1 cellular context compared by ENCODE assay signal in the genomic region with DNA sequence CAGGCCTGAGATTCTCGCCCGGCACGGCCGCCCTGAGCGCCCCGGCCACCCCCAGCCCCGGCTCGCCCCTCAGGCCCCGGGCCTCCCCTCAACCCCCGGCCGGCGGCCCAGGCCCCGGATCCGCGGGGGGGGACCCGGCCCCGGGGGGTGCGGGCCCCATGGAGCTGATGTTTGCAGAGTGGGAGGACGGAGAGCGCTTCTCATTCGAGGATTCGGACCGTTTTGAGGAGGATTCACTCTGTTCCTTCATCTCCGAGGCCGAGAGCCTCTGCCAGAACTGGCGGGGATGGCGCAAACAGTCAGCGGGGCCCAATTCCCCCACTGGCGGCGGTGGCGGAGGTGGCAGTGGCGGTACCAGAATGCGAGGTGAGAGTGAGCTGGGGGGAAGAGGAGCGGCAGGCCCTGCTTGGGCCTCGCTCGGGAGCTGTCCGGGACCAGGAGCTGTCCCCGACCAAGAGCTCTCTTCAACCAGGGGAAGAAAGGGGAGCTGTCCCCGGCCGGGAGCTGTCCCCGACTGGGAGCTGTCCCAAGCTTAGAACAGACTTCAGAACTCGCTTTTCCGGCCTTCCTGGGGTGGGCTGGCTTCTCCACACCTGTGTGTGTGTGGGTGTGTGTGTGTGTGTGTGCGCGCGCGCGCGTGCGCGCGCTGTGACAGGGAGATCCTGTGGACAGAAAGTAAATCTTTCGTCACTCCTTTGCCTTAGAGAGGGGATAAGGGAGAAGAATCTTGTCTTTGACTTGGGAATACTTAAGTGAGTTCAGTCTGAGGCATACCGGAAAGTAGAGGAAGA.
TF ChIP-seq lines count a peak whose summit lies in the region.

No MANE protein-coding gene starts in this region.

TF ChIP-seq in HEK293, 187 proteins besides CTCF, POLR2A, EP300 and RAD21 (continued from another document):
- TF ChIP-seq ZNF692 (tag by site-specific recombination; IDR thresholded peaks at IDR 0.05): peak; percentile 37; the same call in 1 of the 2 replicates
- no peak for TF ChIP-seq MYNN (tag by site-specific recombination; IDR thresholded peaks at IDR 0.05; ENCODE audit: borderline replicate concordance)
- 0 out of 2 replicates have a peak, but pooled peaks have one; percentile 11 for TF ChIP-seq ZNF677 (tag by site-specific recombination; IDR thresholded peaks at IDR 0.05)
- TF ChIP-seq, protein P1, sequence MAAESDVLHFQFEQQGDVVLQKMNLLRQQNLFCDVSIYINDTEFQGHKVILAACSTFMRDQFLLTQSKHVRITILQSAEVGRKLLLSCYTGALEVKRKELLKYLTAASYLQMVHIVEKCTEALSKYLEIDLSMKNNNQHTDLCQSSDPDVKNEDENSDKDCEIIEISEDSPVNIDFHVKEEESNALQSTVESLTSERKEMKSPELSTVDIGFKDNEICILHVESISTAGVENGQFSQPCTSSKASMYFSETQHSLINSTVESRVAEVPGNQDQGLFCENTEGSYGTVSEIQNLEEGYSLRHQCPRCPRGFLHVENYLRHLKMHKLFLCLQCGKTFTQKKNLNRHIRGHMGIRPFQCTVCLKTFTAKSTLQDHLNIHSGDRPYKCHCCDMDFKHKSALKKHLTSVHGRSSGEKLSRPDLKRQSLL (tag by site-specific recombination; IDR thresholded peaks at IDR 0.05): no peak
- peak; percentile 73 for TF ChIP-seq ZFHX2 (tag by site-specific recombination; conservative IDR thresholded peaks at IDR 0.05)
- TF ChIP-seq ZNF366 (tag by site-specific recombination; conservative IDR thresholded peaks at IDR 0.05): no peak
- peak; percentile 90 for TF ChIP-seq GLIS1 (tag by site-specific recombination; IDR thresholded peaks at IDR 0.05)
- peak; percentile 90 for TF ChIP-seq ZBTB26 (tag by site-specific recombination; optimal IDR thresholded peaks at IDR 0.05)
- no peak for TF ChIP-seq ZNF248 (tag by site-specific recombination; IDR thresholded peaks at IDR 0.05)
- TF ChIP-seq SP2 (tag by site-specific recombination; IDR thresholded peaks at IDR 0.05): 0 out of 2 replicates have a peak, but pooled peaks have one; percentile 11
- TF ChIP-seq ZNF629 (tag by site-specific recombination; IDR thresholded peaks at IDR 0.05): 0 out of 2 replicates have a peak, but pooled peaks have one; percentile 12
- no peak for TF ChIP-seq MEIS1 (CRISPR knock-in tag; IDR thresholded peaks at IDR 0.05; ENCODE audit: borderline replicate concordance)
- 0 out of 2 replicates have a peak, but pooled peaks have one; percentile 25 for TF ChIP-seq ZNF610 (tag by site-specific recombination; IDR thresholded peaks at IDR 0.05; ENCODE audit: borderline replicate concordance)
- TF ChIP-seq, protein P2, sequence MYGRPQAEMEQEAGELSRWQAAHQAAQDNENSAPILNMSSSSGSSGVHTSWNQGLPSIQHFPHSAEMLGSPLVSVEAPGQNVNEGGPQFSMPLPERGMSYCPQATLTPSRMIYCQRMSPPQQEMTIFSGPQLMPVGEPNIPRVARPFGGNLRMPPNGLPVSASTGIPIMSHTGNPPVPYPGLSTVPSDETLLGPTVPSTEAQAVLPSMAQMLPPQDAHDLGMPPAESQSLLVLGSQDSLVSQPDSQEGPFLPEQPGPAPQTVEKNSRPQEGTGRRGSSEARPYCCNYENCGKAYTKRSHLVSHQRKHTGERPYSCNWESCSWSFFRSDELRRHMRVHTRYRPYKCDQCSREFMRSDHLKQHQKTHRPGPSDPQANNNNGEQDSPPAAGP (tag by site-specific recombination; IDR thresholded peaks at IDR 0.05): 0 out of 2 replicates have a peak, but pooled peaks have one; percentile 7
- TF ChIP-seq, protein P3, sequence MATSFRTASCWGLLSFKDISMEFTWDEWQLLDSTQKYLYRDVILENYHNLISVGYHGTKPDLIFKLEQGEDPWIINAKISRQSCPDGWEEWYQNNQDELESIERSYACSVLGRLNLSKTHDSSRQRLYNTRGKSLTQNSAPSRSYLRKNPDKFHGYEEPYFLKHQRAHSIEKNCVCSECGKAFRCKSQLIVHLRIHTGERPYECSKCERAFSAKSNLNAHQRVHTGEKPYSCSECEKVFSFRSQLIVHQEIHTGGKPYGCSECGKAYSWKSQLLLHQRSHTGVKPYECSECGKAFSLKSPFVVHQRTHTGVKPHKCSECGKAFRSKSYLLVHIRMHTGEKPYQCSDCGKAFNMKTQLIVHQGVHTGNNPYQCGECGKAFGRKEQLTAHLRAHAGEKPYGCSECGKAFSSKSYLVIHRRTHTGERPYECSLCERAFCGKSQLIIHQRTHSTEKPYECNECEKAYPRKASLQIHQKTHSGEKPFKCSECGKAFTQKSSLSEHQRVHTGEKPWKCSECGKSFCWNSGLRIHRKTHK (tag by site-specific recombination; IDR thresholded peaks at IDR 0.05): no peak
- no peak for TF ChIP-seq ZNF335 (tag by site-specific recombination; conservative IDR thresholded peaks at IDR 0.05)
- peak; percentile 44 for TF ChIP-seq ZNF600 (tag by site-specific recombination; IDR thresholded peaks at IDR 0.05)
- TF ChIP-seq ZBTB20 (tag by site-specific recombination; IDR thresholded peaks at IDR 0.05): peak; percentile 55; the same call in 1 of the 2 replicates
- no peak for TF ChIP-seq ZNF768 (tag by site-specific recombination; IDR thresholded peaks at IDR 0.05)
- no peak for TF ChIP-seq ZNF530 (tag by site-specific recombination; IDR thresholded peaks at IDR 0.05; ENCODE audit: low read depth)
- TF ChIP-seq, protein P4, sequence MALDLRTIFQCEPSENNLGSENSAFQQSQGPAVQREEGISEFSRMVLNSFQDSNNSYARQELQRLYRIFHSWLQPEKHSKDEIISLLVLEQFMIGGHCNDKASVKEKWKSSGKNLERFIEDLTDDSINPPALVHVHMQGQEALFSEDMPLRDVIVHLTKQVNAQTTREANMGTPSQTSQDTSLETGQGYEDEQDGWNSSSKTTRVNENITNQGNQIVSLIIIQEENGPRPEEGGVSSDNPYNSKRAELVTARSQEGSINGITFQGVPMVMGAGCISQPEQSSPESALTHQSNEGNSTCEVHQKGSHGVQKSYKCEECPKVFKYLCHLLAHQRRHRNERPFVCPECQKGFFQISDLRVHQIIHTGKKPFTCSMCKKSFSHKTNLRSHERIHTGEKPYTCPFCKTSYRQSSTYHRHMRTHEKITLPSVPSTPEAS (tag by site-specific recombination; IDR thresholded peaks at IDR 0.05): peak; percentile 77
- no peak for TF ChIP-seq ZNF302 (tag by site-specific recombination; IDR thresholded peaks at IDR 0.05; ENCODE audit: low read depth)
- TF ChIP-seq ZNF626 (tag by site-specific recombination; IDR thresholded peaks at IDR 0.05): no peak
- no peak for TF ChIP-seq ZNF654 (tag by site-specific recombination; IDR thresholded peaks at IDR 0.05; ENCODE audit: low read depth)
- TF ChIP-seq, protein P5, sequence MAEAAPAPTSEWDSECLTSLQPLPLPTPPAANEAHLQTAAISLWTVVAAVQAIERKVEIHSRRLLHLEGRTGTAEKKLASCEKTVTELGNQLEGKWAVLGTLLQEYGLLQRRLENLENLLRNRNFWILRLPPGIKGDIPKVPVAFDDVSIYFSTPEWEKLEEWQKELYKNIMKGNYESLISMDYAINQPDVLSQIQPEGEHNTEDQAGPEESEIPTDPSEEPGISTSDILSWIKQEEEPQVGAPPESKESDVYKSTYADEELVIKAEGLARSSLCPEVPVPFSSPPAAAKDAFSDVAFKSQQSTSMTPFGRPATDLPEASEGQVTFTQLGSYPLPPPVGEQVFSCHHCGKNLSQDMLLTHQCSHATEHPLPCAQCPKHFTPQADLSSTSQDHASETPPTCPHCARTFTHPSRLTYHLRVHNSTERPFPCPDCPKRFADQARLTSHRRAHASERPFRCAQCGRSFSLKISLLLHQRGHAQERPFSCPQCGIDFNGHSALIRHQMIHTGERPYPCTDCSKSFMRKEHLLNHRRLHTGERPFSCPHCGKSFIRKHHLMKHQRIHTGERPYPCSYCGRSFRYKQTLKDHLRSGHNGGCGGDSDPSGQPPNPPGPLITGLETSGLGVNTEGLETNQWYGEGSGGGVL (tag by site-specific recombination; IDR thresholded peaks at IDR 0.05): peak; percentile 94
- peak; percentile 18; the same call in 1 of the 2 replicates for TF ChIP-seq SP3 (tag by site-specific recombination; IDR thresholded peaks at IDR 0.05)
- no peak for TF ChIP-seq YY2 (tag by site-specific recombination; IDR thresholded peaks at IDR 0.05)
- TF ChIP-seq OVOL3 (tag by site-specific recombination; IDR thresholded peaks at IDR 0.05): no peak
- TF ChIP-seq ZNF2 (tag by site-specific recombination; IDR thresholded peaks at IDR 0.05): no peak
- no peak for TF ChIP-seq PRDM1 (tag by site-specific recombination; IDR thresholded peaks at IDR 0.05)
- TF ChIP-seq ZNF514 (tag by site-specific recombination; IDR thresholded peaks at IDR 0.05): no peak
- TF ChIP-seq SCRT1 (tag by site-specific recombination; IDR thresholded peaks at IDR 0.05; ENCODE audit: borderline replicate concordance): peak; percentile 69
